In genomic region chr14:35147186-35147585, GRCh38 we compare ENCODE assay signal across 8 cellular contexts.
"Had no signal": no experiment of that assay in that cellular context is flagged by ENCODE, and none has a peak within 500 bp of the region (broad histone marks: within the 10 kb centered on the region; RNA-seq: fewer than 3 reads in every experiment).

No MANE protein-coding gene starts in this region.

- DNase-seq: GDM1, GF-D8 had no signal

- ATAC-seq: GM12878 had no signal

- FAIRE-seq: G401.6, GM12878, GM12891, GM12892, GM18507, GM19239 had no signal

- H3K4me3 ChIP-seq: GM12878 had no signal
